In genomic region chr14:61298834-61299233, GRCh38 we compare ENCODE assay signal across 13 cellular contexts.
"Had no signal": no experiment of that assay in that cellular context is flagged by ENCODE, and none has a peak within 500 bp of the region (broad histone marks: within the 10 kb centered on the region; RNA-seq: fewer than 3 reads in every experiment).

No MANE protein-coding gene starts in this region.

- H3K4me1 ChIP-seq: breast epithelium, gastroesophageal sphincter, thyroid gland had no signal

- H3K4me1 Mint-ChIP-seq: naive B cell had no signal

- H3K4me3 Mint-ChIP-seq: naive B cell; stimulated activated effector memory CD8-positive, alpha-beta T cell treated with anti-CD3 and anti-CD28 coated beads, Interleukin-12 subunit alpha, Interleukin-12 subunit beta, amount 100 ng/mL, for 72 hours had no signal

- H3K9me3 ChIP-seq: breast epithelium, gastroesophageal sphincter, neutrophil, thyroid gland, vagina had no signal

- H3K27ac Mint-ChIP-seq: activated T-helper 2 cell treated with anti-CD3 and anti-CD28 coated beads, Interferon-gamma antibody, Interleukin-2, Interleukin-4, amounts not matched to agents 10 μg/mL and 5 μg/mL and 100 μg/mL, durations not matched to agents 14 hours and 24 hours and 36 hours; naive B cell had no signal

- DNase-seq: activated CD4-positive, alpha-beta T cell treated with anti-CD3 and anti-CD28 coated beads, Interleukin-2, amount 50 U/mL, for 1 hour; aorta; erythroblast; naive B cell; thyroid gland had no signal

- H3K9ac ChIP-seq: parathyroid adenoma had no signal

- H3K4me3 ChIP-seq: breast epithelium, gastroesophageal sphincter, thyroid gland, vagina had no signal

- H3K27me3 Mint-ChIP-seq: naive B cell had no signal

- ATAC-seq: gastroesophageal sphincter; stimulated activated effector memory CD8-positive, alpha-beta T cell treated with anti-CD3 and anti-CD28 coated beads, Interleukin-12 subunit alpha, Interleukin-12 subunit beta, amount 100 ng/mL, for 72 hours had no signal

- H3K36me3 ChIP-seq: breast epithelium, gastroesophageal sphincter, neutrophil, thyroid gland, vagina had no signal

- H3K9me3 Mint-ChIP-seq: activated T-helper 2 cell treated with anti-CD3 and anti-CD28 coated beads, Interferon-gamma antibody, Interleukin-2, Interleukin-4, amounts not matched to agents 10 μg/mL and 5 μg/mL and 100 μg/mL, durations not matched to agents 14 hours and 24 hours and 36 hours; stimulated activated effector memory CD8-positive, alpha-beta T cell treated with anti-CD3 and anti-CD28 coated beads, Interleukin-12 subunit alpha, Interleukin-12 subunit beta, amount 100 ng/mL, for 72 hours had no signal

- H3K27me3 ChIP-seq: breast epithelium, gastroesophageal sphincter, neutrophil, thyroid gland, vagina had no signal

- H3K36me3 Mint-ChIP-seq: naive B cell; stimulated activated effector memory CD8-positive, alpha-beta T cell treated with anti-CD3 and anti-CD28 coated beads, Interleukin-12 subunit alpha, Interleukin-12 subunit beta, amount 100 ng/mL, for 72 hours had no signal

- H2AFZ ChIP-seq: parathyroid adenoma had no signal

- H3K27ac ChIP-seq: breast epithelium, gastroesophageal sphincter, neutrophil, parathyroid adenoma, thyroid gland, vagina had no signal

- FAIRE-seq: islet of Langerhans had no signal
